1 cellular context compared by ENCODE assay signal in the genomic region with DNA sequence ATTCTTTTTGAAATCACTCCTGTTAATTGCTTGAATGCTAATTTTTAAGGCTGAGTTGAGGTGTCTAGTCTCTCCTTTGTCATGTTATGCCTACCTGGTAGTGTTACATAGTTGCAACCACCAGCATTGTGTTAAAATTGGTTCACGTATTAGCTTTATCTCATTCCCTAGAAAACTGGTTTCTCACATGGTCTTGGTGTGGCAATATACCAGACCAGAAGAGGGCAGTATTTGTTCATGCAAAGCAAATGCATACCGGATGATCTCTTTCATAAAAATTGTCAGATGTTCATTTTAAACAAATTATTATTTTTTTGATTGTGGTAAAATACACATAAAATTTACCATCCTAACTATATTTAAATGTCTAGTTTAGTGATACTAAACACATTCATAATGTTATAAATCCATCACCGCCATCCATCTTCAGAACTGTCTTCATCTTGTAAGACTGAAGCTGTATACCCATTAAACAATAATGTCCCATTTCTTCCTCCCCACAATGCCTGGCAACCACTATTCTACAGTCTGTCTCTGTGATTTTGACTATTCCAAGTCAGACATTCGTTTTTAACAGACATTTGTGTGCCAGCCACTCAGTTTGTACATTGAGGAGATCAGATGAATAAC.
TF ChIP-seq lines count a peak whose summit lies in the region.

No MANE protein-coding gene starts in this region.

TF ChIP-seq in H1, 55 proteins besides CTCF, POLR2A, EP300 and RAD21 (continued from another document):
- TF ChIP-seq CEBPB (IDR thresholded peaks at IDR 0.05; ENCODE audit: low read depth, low read length) (no peak), GABPA (IDR thresholded peaks at IDR 0.05; ENCODE audit: borderline replicate concordance, insufficient read depth, low read length) (no peak), JUND (IDR thresholded peaks at IDR 0.05; ENCODE audit: low read length) (no peak), BACH1 (IDR thresholded peaks at IDR 0.05; ENCODE audit: low read length) (no peak), CHD2 (IDR thresholded peaks at IDR 0.05; ENCODE audit: low read length) (no peak), RNF2 (IDR thresholded peaks at IDR 0.05; ENCODE audit: borderline replicate concordance, low read depth, low read length, missing control alignments, poor library complexity, severe bottlenecking) (no peak), TCF12 (IDR thresholded peaks at IDR 0.05; ENCODE audit: low read depth, low read length) (no peak), CBX8 (IDR thresholded peaks at IDR 0.05; ENCODE audit: borderline replicate concordance, low read depth, low read length) (no peak), HDAC6 (IDR thresholded peaks at IDR 0.05; ENCODE audit: low read depth, low read length) (no peak), NRF1 (IDR thresholded peaks at IDR 0.05; ENCODE audit: low read depth, low read length) (no peak), EZH2 (IDR thresholded peaks at IDR 0.05; ENCODE audit: low read depth, low read length, severe bottlenecking) (no peak), BRCA1 (IDR thresholded peaks at IDR 0.05; ENCODE audit: low read depth, low read length) (no peak), TAF1 (IDR thresholded peaks at IDR 0.05; ENCODE audit: low read depth, low read length) (no peak), RFX5 (IDR thresholded peaks at IDR 0.05; ENCODE audit: borderline replicate concordance, low read depth, low read length) (no peak), ZNF274 (IDR thresholded peaks at IDR 0.05; ENCODE audit: borderline replicate concordance, extremely low read depth, low read length) (no peak), NANOG (IDR thresholded peaks at IDR 0.05; ENCODE audit: insufficient read depth, low read depth, low read length, poor library complexity, severe bottlenecking) (no peak)
TF ChIP-seq in H1: peak in this region for 0.
